In genomic region chr11:113645593-113646349, GRCh38 we compare ENCODE assay signal across 19 cellular contexts.
"Had no signal": no experiment of that assay in that cellular context is flagged by ENCODE, and none has a peak within 500 bp of the region (broad histone marks: within the 10 kb centered on the region; RNA-seq: fewer than 3 reads in every experiment).

No MANE protein-coding gene starts in this region.

- FAIRE-seq: islet of Langerhans, small intestine had no signal

- H3K4me3 ChIP-seq: coronary artery, mucosa of descending colon, right atrium auricular region, sigmoid colon, stomach, thoracic aorta, transverse colon had no signal

- H3K27me3 ChIP-seq: right atrium auricular region, sigmoid colon, stomach, transverse colon had no signal

- H3K36me3 ChIP-seq: right atrium auricular region, sigmoid colon, stomach, thoracic aorta, transverse colon had no signal

- H3K27ac ChIP-seq: coronary artery, right atrium auricular region, sigmoid colon, stomach, thoracic aorta, transverse colon had no signal

- H3K9me3 ChIP-seq: mucosa of descending colon, right atrium auricular region, thoracic aorta, transverse colon had no signal

- ATAC-seq: mucosa of descending colon, natural killer cell had no signal

- H3K4me1 ChIP-seq: right atrium auricular region, sigmoid colon, stomach, transverse colon had no signal

- DNase-seq: effector CD4-positive, alpha-beta T cell; foreskin melanocyte; hippocampal formation; kidney glomerular epithelial cell; mammary epithelial cell; mucosa of descending colon; natural killer cell; posterior cingulate gyrus; sigmoid colon; small intestine; stimulated activated CD4-positive, alpha-beta T cell treated with anti-CD3 and anti-CD28 coated beads, Interleukin-12 subunit alpha, Interleukin-12 subunit beta, amount 100 ng/mL, for 4 hours; stimulated activated naive CD4-positive, alpha-beta T cell; stomach; substantia nigra; transverse colon had no signal
